In the genomic region with DNA sequence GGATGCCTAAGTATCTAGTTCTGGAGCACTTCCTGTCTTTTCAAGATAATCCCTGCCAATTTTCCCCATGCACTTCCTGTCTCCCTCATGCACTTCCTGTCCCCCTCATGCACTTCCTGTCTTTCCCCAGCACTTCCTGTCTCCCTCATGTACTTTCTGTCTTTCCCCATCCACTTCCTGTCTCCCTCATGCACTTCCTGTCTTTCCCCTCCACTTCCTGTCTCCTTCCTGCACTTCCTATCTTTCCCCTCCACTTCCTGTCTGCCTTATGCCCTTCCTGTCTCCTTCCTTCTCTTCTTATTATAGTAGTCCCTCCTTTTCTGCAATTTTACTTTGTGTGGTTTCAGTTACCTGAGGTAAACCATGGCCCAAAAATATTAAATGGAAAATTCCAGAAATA, we compare ENCODE assay signal across 13 cellular contexts. TPM values are rescaled to one million over a fixed set of nuclear protein-coding genes. Genes with fewer than 3 reads are reported as not detected.
DNase-seq lines count a peak whose midpoint lies in the region; ATAC-seq and TF ChIP-seq lines count a peak whose summit lies in the region.
"Had no signal": no experiment of that assay in that cellular context is flagged by ENCODE, and none has a peak within 500 bp of the region (broad histone marks: within the 10 kb centered on the region; RNA-seq: fewer than 3 reads in every experiment).

No MANE protein-coding gene starts in this region.

- H3K36me3 ChIP-seq in RWPE2 (ENCODE audit: low read depth) (no peaks in the 10 kb centered on the region), gastroesophageal sphincter (no peaks in the 10 kb centered on the region)
- no peaks in the 10 kb centered on the region for H3K36me3 ChIP-seq in naive thymus-derived CD4-positive, alpha-beta T cell (ENCODE audit: control insufficient read depth in 2 of 3, insufficient read depth in 3 of 3, low read length in 3 of 3)

- H3K27me3 Mint-ChIP-seq in T-helper 1 cell treated with Interleukin-12 subunit alpha and Interleukin-12 subunit beta and Interleukin-4 antibody, amounts not matched to agents 30 μg/mL and 1 μg/mL, for 36 hours (ENCODE audit: low read depth) = peaks cover 33% of the 10 kb centered on the region
- peaks cover 28 to 42% (median 32%) of the 10 kb centered on the region in 5 donors for H3K27me3 Mint-ChIP-seq in naive thymus-derived CD4-positive, alpha-beta T cell

- peaks cover 10% of the 10 kb centered on the region for H3K4me1 Mint-ChIP-seq in T-helper 1 cell treated with Interleukin-12 subunit alpha and Interleukin-12 subunit beta and Interleukin-4 antibody, amounts not matched to agents 30 μg/mL and 1 μg/mL, for 36 hours (ENCODE audit: low read depth)
- peaks cover 10 to 40% (median 24%) of the 10 kb centered on the region in 7 donors for H3K4me1 Mint-ChIP-seq in naive thymus-derived CD4-positive, alpha-beta T cell

- H3K4me1 ChIP-seq in RWPE2 (ENCODE audit: insufficient read depth, poor library complexity, severe bottlenecking) (no peaks in the 10 kb centered on the region), gastroesophageal sphincter (peaks cover 0 to 13% (median 0%) of the 10 kb centered on the region in 3 donors)
- H3K4me1 ChIP-seq in naive thymus-derived CD4-positive, alpha-beta T cell (ENCODE audit: control insufficient read depth in 2 of 2, insufficient read depth in 2 of 2, low read length in 2 of 2) = peaks cover 0 to 12% of the 10 kb centered on the region in 2 donors

- H3K27me3 ChIP-seq in RWPE2 (ENCODE audit: insufficient read depth, poor library complexity, severe bottlenecking) (no peaks in the 10 kb centered on the region), gastroesophageal sphincter (peaks cover 100% of the 10 kb centered on the region)
- peaks cover 0 to 8% of the 10 kb centered on the region in 2 donors for H3K27me3 ChIP-seq in naive thymus-derived CD4-positive, alpha-beta T cell (ENCODE audit: control insufficient read depth in 2 of 2, insufficient read depth in 2 of 2, low read length in 2 of 2)

- POLR2A ChIA-PET in naive thymus-derived CD4-positive, alpha-beta T cell (lab: Charles Lee) = interaction anchor here (1.0 kb wide), 1 partner anchor 233 kb away, joined by 3 read pairs; no protein-coding TSS in a partner anchor

- H3K4me3 Mint-ChIP-seq in T-helper 1 cell treated with Interleukin-12 subunit alpha and Interleukin-12 subunit beta and Interleukin-4 antibody, amounts not matched to agents 30 μg/mL and 1 μg/mL, for 36 hours = peak overlapping the region; percentile 15
- peak overlapping the region in 4 of 10 donors; percentile 7 to 64 (median 48) for H3K4me3 Mint-ChIP-seq in naive thymus-derived CD4-positive, alpha-beta T cell

- H3K9me3 Mint-ChIP-seq in T-helper 1 cell treated with Interleukin-12 subunit alpha and Interleukin-12 subunit beta and Interleukin-4 antibody, amounts not matched to agents 30 μg/mL and 1 μg/mL, for 36 hours = peaks cover 10% of the 10 kb centered on the region
- H3K9me3 Mint-ChIP-seq in naive thymus-derived CD4-positive, alpha-beta T cell = peaks cover 3 to 33% (median 14%) of the 10 kb centered on the region in 11 donors

- DNase-seq in T-helper 1 cell = no peak
- DNase-seq in GF-D8 (lab: John Stamatoyannopoulos, UW) = peak; percentile 5
- DNase-seq in RWPE2 (ENCODE audit: low spot score) = no peak
- no peak for DNase-seq in naive thymus-derived CD4-positive, alpha-beta T cell
- no peak for DNase-seq in globus pallidus (ENCODE audit: low spot score)
- DNase-seq: activated CD4-positive, CD25-positive, alpha-beta regulatory T cell; mucosa of descending colon; NCI-H1436; PC-9 had no signal

- CTCF ChIA-PET in naive thymus-derived CD4-positive, alpha-beta T cell (lab: Charles Lee) = interaction anchor here (0.6 to 1.8 kb wide), 2 partner anchors 12 to 487 kb away, joined by 3 to 7 read pairs; no protein-coding TSS in a partner anchor

- TF ChIP-seq POLR2A in gastroesophageal sphincter (IDR thresholded peaks at IDR 0.05) = no peak

- H3K4me3 ChIP-seq in RWPE2 (ENCODE audit: severe bottlenecking) (no peak overlapping the region), gastroesophageal sphincter (no peak overlapping the region)
- H3K4me3 ChIP-seq in naive thymus-derived CD4-positive, alpha-beta T cell (ENCODE audit: low read length) = no peak overlapping the region
- H3K4me3 ChIP-seq: mucosa of descending colon, PC-9 had no signal

- H3K27ac ChIP-seq in RWPE2 (ENCODE audit: poor library complexity, severe bottlenecking) = peak overlapping the region; percentile 58
- peak overlapping the region; percentile 38 for H3K27ac ChIP-seq in naive thymus-derived CD4-positive, alpha-beta T cell (ENCODE audit: low read depth, low read length)
- no peak overlapping the region for H3K27ac ChIP-seq in gastroesophageal sphincter
- H3K27ac ChIP-seq: HL-60, PC-9 had no signal

- H3K27ac Mint-ChIP-seq in T-helper 1 cell treated with Interleukin-12 subunit alpha and Interleukin-12 subunit beta and Interleukin-4 antibody, amounts not matched to agents 30 μg/mL and 1 μg/mL, for 36 hours = peak overlapping the region; percentile 70
- peak overlapping the region; percentile 69 to 90 (median 84) for H3K27ac Mint-ChIP-seq in naive thymus-derived CD4-positive, alpha-beta T cell

- no peak for TF ChIP-seq EP300 in gastroesophageal sphincter (IDR thresholded peaks at IDR 0.05)

- TF ChIP-seq CTCF in RWPE2 (IDR thresholded peaks at IDR 0.05; ENCODE audit: poor library complexity, severe bottlenecking) = no peak
- no peak for TF ChIP-seq CTCF in gastroesophageal sphincter (IDR thresholded peaks at IDR 0.05)

- no peaks in the 10 kb centered on the region for H3K36me3 Mint-ChIP-seq in T-helper 1 cell treated with Interleukin-12 subunit alpha and Interleukin-12 subunit beta and Interleukin-4 antibody, amounts not matched to agents 30 μg/mL and 1 μg/mL, for 36 hours (ENCODE audit: low read depth)
- peaks cover 0 to 9% (median 7%) of the 10 kb centered on the region in 5 donors for H3K36me3 Mint-ChIP-seq in naive thymus-derived CD4-positive, alpha-beta T cell

- intact Hi-C loops in naive thymus-derived CD4-positive, alpha-beta T cell (cut with micrococcal nuclease) = no loop called here

- H3K9me3 ChIP-seq in RWPE2 (ENCODE audit: severe bottlenecking) (no peaks in the 10 kb centered on the region), gastroesophageal sphincter (no peaks in the 10 kb centered on the region)
- H3K9me3 ChIP-seq in naive thymus-derived CD4-positive, alpha-beta T cell (ENCODE audit: control insufficient read depth in 2 of 3, low read length in 3 of 3) = peaks cover 0 to 17% (median 10%) of the 10 kb centered on the region in 3 experiments
- H3K9me3 ChIP-seq: mucosa of descending colon had no signal

- ATAC-seq in RWPE2 (ENCODE audit: low read depth) (no peak), gastroesophageal sphincter (no peak), HG02798 (IDR thresholded peaks at IDR 0.05; ENCODE audit: poor library complexity, unreplicated experiment) (no peak)
- no peak for ATAC-seq in naive thymus-derived CD4-positive, alpha-beta T cell
- ATAC-seq: mucosa of descending colon had no signal

RNA-seq across cellular contexts. Expression of gene TNNT1, which starts 3.0 kb away (rescaled TPM):
- total RNA-seq in naive thymus-derived CD4-positive, alpha-beta T cell = 1 to 10 TPM in 2 of 5 experiments, under 1 TPM in 1, not detected in 2; 0.63 to 5.6 (median 1.4) TPM
- polyA plus RNA-seq in naive thymus-derived CD4-positive, alpha-beta T cell = not detected
- 1 to 10 TPM in 1 of 4 donors, not detected in 3; 4.4 TPM for total RNA-seq in gastroesophageal sphincter

RNA-seq across cellular contexts. Expression of gene TNNI3, which starts 5.5 kb away (rescaled TPM):
- total RNA-seq in naive thymus-derived CD4-positive, alpha-beta T cell = not detected
- polyA plus RNA-seq in naive thymus-derived CD4-positive, alpha-beta T cell = not detected
- total RNA-seq in gastroesophageal sphincter = not detected

RNA-seq across cellular contexts. Expression of gene DNAAF3, which starts 14.4 kb away (rescaled TPM):
- total RNA-seq in naive thymus-derived CD4-positive, alpha-beta T cell = not detected
- polyA plus RNA-seq in naive thymus-derived CD4-positive, alpha-beta T cell = not detected
- total RNA-seq in gastroesophageal sphincter = under 1 TPM in 2 of 4 donors, not detected in 2; 0.42 to 0.52 TPM

RNA-seq across cellular contexts. Expression of gene SYT5, which starts 28.1 kb away (rescaled TPM):
- total RNA-seq in naive thymus-derived CD4-positive, alpha-beta T cell = 1 to 10 TPM in 2 of 5 experiments, not detected in 3; 1.7 to 2.6 TPM
- polyA plus RNA-seq in naive thymus-derived CD4-positive, alpha-beta T cell = not detected
- total RNA-seq in gastroesophageal sphincter = under 1 TPM in 1 of 4 donors, not detected in 3; 0.13 TPM

RNA-seq across cellular contexts. Expression of gene PPP1R12C, which starts 34.6 kb away (rescaled TPM):
- 100 to 1,000 TPM; 107 to 180 (median 144) TPM for total RNA-seq in naive thymus-derived CD4-positive, alpha-beta T cell
- 1 to 10 TPM; 3.8 to 6.6 TPM for polyA plus RNA-seq in naive thymus-derived CD4-positive, alpha-beta T cell
- 100 to 1,000 TPM; 268 to 479 (median 276) TPM for total RNA-seq in gastroesophageal sphincter

Comparison
In these comparisons a context has a peak if more than half of its experiments do, and no peak if none do; other contexts are left out.
1. H3K27ac ChIP-seq: peak in RWPE2 (single experiment) and naive thymus-derived CD4-positive, alpha-beta T cell (single experiment); none in gastroesophageal sphincter (0 of 4).